8 cellular contexts compared by ENCODE assay signal in genomic region chr14:65412189-65412846, GRCh38. TPM values are rescaled to one million over a fixed set of nuclear protein-coding genes. Genes with fewer than 3 reads are reported as not detected.
DNase-seq lines count a peak whose midpoint lies in the region; ATAC-seq and TF ChIP-seq lines count a peak whose summit lies in the region.

TSS of gene FUT8 (plus strand) at chr14:65412730. CDS start at chr14:65561564, 148,834 bp downstream.

- H3K4me1 ChIP-seq in OCI-LY7 (ENCODE audit: insufficient read depth, low read length, poor library complexity, severe bottlenecking): peaks cover 32% of the 10 kb centered on the region

- CTCF ChIA-PET in OCI-LY7 (lab: Charles Lee; ENCODE audit: unreplicated experiment): interaction anchor here (0.9 to 1.7 kb wide), 8 partner anchors 52 to 412 kb away, joined by 3 to 14 read pairs (median 6); no protein-coding TSS in a partner anchor

- H3K36me3 Mint-ChIP-seq in IgD-negative memory B cell: peaks cover 2% of the 10 kb centered on the region

- H2AFZ ChIP-seq in OCI-LY7 (ENCODE audit: low read length): peak within 1 kb of the TSS; percentile 37; the same call in 1 of the 2 replicates

- H3K27ac Mint-ChIP-seq in IgD-negative memory B cell: peak within 1 kb of the TSS; percentile 92 to 99 (median 98)

- peaks cover 70% of the 10 kb centered on the region for H3K79me2 ChIP-seq in OCI-LY7 (ENCODE audit: insufficient read depth, low read depth, low read length)

- POLR2A ChIA-PET in OCI-LY7 (lab: Charles Lee): interaction anchor here (0.5 to 3.8 kb wide), 31 partner anchors 10 to 243 kb away, joined by 3 to 77 read pairs (median 7); no protein-coding TSS in a partner anchor

- peak; percentile 96 for DNase-seq in DMS153 treated with DMSO at 0.1 percent for 48 hours (lab: John Stamatoyannopoulos, UW; ENCODE audit: unreplicated experiment)
- DNase-seq in OCI-LY7 (ENCODE audit: low spot score): peak; percentile 95
- DNase-seq in activated T-cell treated with anti-CD3 and anti-CD28 coated beads for 24 hours (ENCODE audit: low read depth): peak; percentile 94
- peak; percentile 75 for DNase-seq in epidermal melanocyte (ENCODE audit: insufficient read length, low spot score)
- peak; percentile 93 for DNase-seq in middle frontal gyrus (ENCODE audit: extremely low spot score, low spot score)
- peak; percentile 93 to 94 for DNase-seq in stimulated activated CD8-positive, alpha-beta memory T cell treated with anti-CD3 and anti-CD28 coated beads, Interleukin-2, amount 100 ng/mL, for 48 hours (ENCODE audit: low read depth in 2 of 2)

- intact Hi-C loops in OCI-LY7 (cut with micrococcal nuclease; ENCODE audit: unreplicated experiment): loop anchor here (1.0 to 5.0 kb wide), 6 partner anchors 60 to 660 kb away; no protein-coding TSS in a partner anchor

- peaks cover 12% of the 10 kb centered on the region; the same call in 1 of the 2 replicates for H4K20me1 ChIP-seq in OCI-LY7 (ENCODE audit: insufficient read depth, low read length)

- peak; percentile 75 for TF ChIP-seq CTCF in OCI-LY7 (conservative IDR thresholded peaks at IDR 0.05; ENCODE audit: low read length)

- peaks cover 17 to 42% (median 34%) of the 10 kb centered on the region in 3 donors for H3K4me1 Mint-ChIP-seq in IgD-negative memory B cell

- H3K36me3 ChIP-seq in OCI-LY7 (ENCODE audit: insufficient read depth, low read length): peaks cover 20% of the 10 kb centered on the region

- no peaks in the 10 kb centered on the region for H3K9me2 ChIP-seq in OCI-LY7 (ENCODE audit: insufficient read depth, low read length)

- peak within 1 kb of the TSS; percentile 85 for H3K27ac ChIP-seq in OCI-LY7 (ENCODE audit: low read depth, low read length, poor library complexity, severe bottlenecking)

- BruUV-seq in OCI-LY7 (replicated peaks; lab: Mats Ljungman, UMichigan): no TSS peak

- no peaks in the 10 kb centered on the region for H3K27me3 Mint-ChIP-seq in IgD-negative memory B cell

- H3K9me3 ChIP-seq in OCI-LY7 (ENCODE audit: low read length): no peaks in the 10 kb centered on the region

- H3K4me2 ChIP-seq in OCI-LY7 (ENCODE audit: low read length): peak within 1 kb of the TSS; percentile 82

- H3K4me3 ChIP-seq in OCI-LY7 (ENCODE audit: low read depth, low read length, poor library complexity, severe bottlenecking): peak within 1 kb of the TSS; percentile 91

- ATAC-seq in GM21529 (IDR thresholded peaks at IDR 0.05; ENCODE audit: unreplicated experiment): peak; percentile 65

- peak within 1 kb of the TSS; percentile 98 to 99 (median 99) for H3K4me3 Mint-ChIP-seq in IgD-negative memory B cell

- no peaks in the 10 kb centered on the region for H3K9me3 Mint-ChIP-seq in IgD-negative memory B cell

RNA-seq across cellular contexts. Expression of gene FUT8, which starts in this region (rescaled TPM):
- 14.0 TPM for polyA plus RNA-seq in IgD-negative memory B cell
- total RNA-seq in OCI-LY7 (2014; rRNA removed; shearing (Covaris generic)): 90.3 and 128 TPM in 2 replicates
- 157 and 174 TPM in 2 replicates for total RNA-seq in OCI-LY7 (2022)

Comparison
In these comparisons a context has a peak if more than half of its experiments do, and no peak if none do; other contexts are left out.
1. Peak in every context shown above with its lines: DNase-seq, ATAC-seq, H3K4me3 ChIP-seq and H3K27ac ChIP-seq.